ENCODE assay signal across 8 cellular contexts in genomic region chr6:30555428-30556005, GRCh38. TPM values are rescaled to one million over a fixed set of nuclear protein-coding genes. Genes with fewer than 3 reads are reported as not detected.
DNase-seq lines count a peak whose midpoint lies in the region; ATAC-seq and TF ChIP-seq lines count a peak whose summit lies in the region.

No MANE protein-coding gene starts in this region.

- DNase-seq in activated CD8-positive, alpha-beta memory T cell treated with anti-CD3 and anti-CD28 coated beads, Interleukin-2, amount 10 ng/mL, durations not matched to agents 7 days and 5 days, result peak; percentile 50
- DNase-seq in activated CD8-positive, alpha-beta memory T cell treated with anti-CD3 and anti-CD28 coated beads, Interleukin-2, amount 50 U/mL, for 4 hours, result no peak
- DNase-seq in PC-9 (peak in 1 of 2 experiments; percentile 46), cerebellum (ENCODE audit: low spot score) (peak; percentile 24), kidney tubule cell (ENCODE audit: low spot score) (peak; percentile 27), 8988T (no peak)
- peak; percentile 42 for DNase-seq in stimulated activated CD8-positive, alpha-beta memory T cell treated with anti-CD3 and anti-CD28 coated beads, Interleukin-4, amount 100 ng/mL, for 48 hours

- H3K4me2 ChIP-seq in PC-9, result peak overlapping the region; percentile 94

- POLR2A ChIA-PET in PC-9 (lab: Charles Lee; ENCODE audit: unreplicated experiment), result interaction anchor here (1.0 kb wide), 1 partner anchor 35 kb away, joined by 6 read pairs; no protein-coding TSS in a partner anchor

- H3K4me1 ChIP-seq in PC-9 (replicated peaks; ENCODE audit: insufficient read depth), result peaks cover 17% of the 10 kb centered on the region

- peaks cover 27% of the 10 kb centered on the region; the same call in 1 of the 2 replicates for H3F3A ChIP-seq in PC-9 (ENCODE audit: insufficient read depth, low read depth)

- H3K9me3 ChIP-seq in PC-9 (ENCODE audit: insufficient read depth, low read depth), result no peaks in the 10 kb centered on the region

- CTCF ChIA-PET in activated CD8-positive, alpha-beta memory T cell treated with anti-CD3 and anti-CD28 coated beads, Interleukin-2, amount 10 ng/mL, durations not matched to agents 7 days and 5 days (lab: Charles Lee), result interaction anchor here (0.7 to 6.4 kb wide), 7 partner anchors 9 to 102 kb away, joined by 3 to 100 read pairs (median 5); no protein-coding TSS in a partner anchor
- CTCF ChIA-PET in PC-9 (lab: Charles Lee), result interaction anchor here (0.5 to 1.2 kb wide), 2 partner anchors 23 to 44 kb away, joined by 3 to 5 read pairs; no protein-coding TSS in a partner anchor

- H3K4me1 Mint-ChIP-seq in activated CD8-positive, alpha-beta memory T cell treated with anti-CD3 and anti-CD28 coated beads, Interleukin-2, amount 10 ng/mL, durations not matched to agents 7 days and 5 days, result peaks cover 32% of the 10 kb centered on the region

- no TSS peak for BruUV-seq in PC-9 (replicated peaks; lab: Mats Ljungman, UMichigan)

- peak overlapping the region; percentile 94 for H2AFZ ChIP-seq in PC-9

- peaks cover 31% of the 10 kb centered on the region for H3K36me3 Mint-ChIP-seq in activated CD8-positive, alpha-beta memory T cell treated with anti-CD3 and anti-CD28 coated beads, Interleukin-2, amount 10 ng/mL, durations not matched to agents 7 days and 5 days

- peaks cover 41% of the 10 kb centered on the region for H3K79me2 ChIP-seq in PC-9 (ENCODE audit: low read depth)

- peak overlapping the region; percentile 100 for H3K27ac Mint-ChIP-seq in activated CD8-positive, alpha-beta memory T cell treated with anti-CD3 and anti-CD28 coated beads, Interleukin-2, amount 10 ng/mL, durations not matched to agents 7 days and 5 days

- H3K9me2 ChIP-seq in PC-9 (ENCODE audit: insufficient read depth), result no peaks in the 10 kb centered on the region

- H4K20me1 ChIP-seq in PC-9 (ENCODE audit: insufficient read depth), result peaks cover 14% of the 10 kb centered on the region

- H3K4me3 Mint-ChIP-seq in activated CD8-positive, alpha-beta memory T cell treated with anti-CD3 and anti-CD28 coated beads, Interleukin-2, amount 10 ng/mL, durations not matched to agents 7 days and 5 days, result peak overlapping the region; percentile 98

- no peak overlapping the region for H3K27ac ChIP-seq in PC-9

- no peaks in the 10 kb centered on the region for H3K9me3 Mint-ChIP-seq in activated CD8-positive, alpha-beta memory T cell treated with anti-CD3 and anti-CD28 coated beads, Interleukin-2, amount 10 ng/mL, durations not matched to agents 7 days and 5 days (ENCODE audit: low read depth)

- intact Hi-C loops in PC-9 (cut with micrococcal nuclease; ENCODE audit: unreplicated experiment), result loop anchor here (1.0 kb wide), 4 partner anchors 16 to 165 kb away; partner anchors contain the start of genes ABCF1, MRPS18B, PPP1R10 and TUBB

- H3K4me3 ChIP-seq in PC-9, result peak overlapping the region; percentile 99

- peaks cover 33% of the 10 kb centered on the region for H3K36me3 ChIP-seq in PC-9 (ENCODE audit: low read depth)

- H3K27me3 ChIP-seq in PC-9 (ENCODE audit: insufficient read depth, low read depth), result no peaks in the 10 kb centered on the region

- H3K27me3 Mint-ChIP-seq in activated CD8-positive, alpha-beta memory T cell treated with anti-CD3 and anti-CD28 coated beads, Interleukin-2, amount 10 ng/mL, durations not matched to agents 7 days and 5 days, result no peaks in the 10 kb centered on the region

- no peak for TF ChIP-seq CTCF in PC-9 (conservative IDR thresholded peaks at IDR 0.05)

- ATAC-seq in activated CD8-positive, alpha-beta memory T cell treated with anti-CD3 and anti-CD28 coated beads, Interleukin-2, amount 10 ng/mL, durations not matched to agents 7 days and 5 days, result no peak
- no peak for ATAC-seq in HG02852 (IDR thresholded peaks at IDR 0.05; ENCODE audit: unreplicated experiment)

RNA-seq across cellular contexts. Expression of gene GNL1, which starts 0.8 kb away (rescaled TPM):
- 10 to 100 TPM; 64.0 to 73.5 TPM for total RNA-seq in activated CD8-positive, alpha-beta memory T cell treated with anti-CD3 and anti-CD28 coated beads, Interleukin-2, amount 10 ng/mL, durations not matched to agents 7 days and 5 days
- total RNA-seq in PC-9 (2021) (114 and 123 TPM in 2 replicates), cerebellum (33.2 TPM)

RNA-seq across cellular contexts. Expression of gene PRR3, which starts 1.6 kb away (rescaled TPM):
- 10 to 100 TPM; 19.5 to 23.6 TPM for total RNA-seq in activated CD8-positive, alpha-beta memory T cell treated with anti-CD3 and anti-CD28 coated beads, Interleukin-2, amount 10 ng/mL, durations not matched to agents 7 days and 5 days
- total RNA-seq in PC-9 (2021), result 14.7 and 16.9 TPM in 2 replicates
- 15.6 TPM for total RNA-seq in cerebellum

RNA-seq across cellular contexts. Expression of gene ABCF1, which starts 15.7 kb away (rescaled TPM):
- 10 to 100 TPM; 73.8 to 98.6 TPM for total RNA-seq in activated CD8-positive, alpha-beta memory T cell treated with anti-CD3 and anti-CD28 coated beads, Interleukin-2, amount 10 ng/mL, durations not matched to agents 7 days and 5 days
- 64.0 and 73.7 TPM in 2 replicates for total RNA-seq in PC-9 (2021)
- 15.4 TPM for total RNA-seq in cerebellum

Comparison
In these comparisons a context has a peak if more than half of its experiments do, and no peak if none do; other contexts are left out.
1. DNase-seq: peak in activated CD8-positive, alpha-beta memory T cell treated with anti-CD3 and anti-CD28 coated beads, Interleukin-2, amount 10 ng/mL, durations not matched to agents 7 days and 5 days (single experiment), cerebellum (single experiment), kidney tubule cell (single experiment) and stimulated activated CD8-positive, alpha-beta memory T cell treated with anti-CD3 and anti-CD28 coated beads, Interleukin-4, amount 100 ng/mL, for 48 hours (single experiment); none in activated CD8-positive, alpha-beta memory T cell treated with anti-CD3 and anti-CD28 coated beads, Interleukin-2, amount 50 U/mL, for 4 hours (single experiment) and 8988T (single experiment).